ENCODE assay signal across 29 cellular contexts in the genomic region with DNA sequence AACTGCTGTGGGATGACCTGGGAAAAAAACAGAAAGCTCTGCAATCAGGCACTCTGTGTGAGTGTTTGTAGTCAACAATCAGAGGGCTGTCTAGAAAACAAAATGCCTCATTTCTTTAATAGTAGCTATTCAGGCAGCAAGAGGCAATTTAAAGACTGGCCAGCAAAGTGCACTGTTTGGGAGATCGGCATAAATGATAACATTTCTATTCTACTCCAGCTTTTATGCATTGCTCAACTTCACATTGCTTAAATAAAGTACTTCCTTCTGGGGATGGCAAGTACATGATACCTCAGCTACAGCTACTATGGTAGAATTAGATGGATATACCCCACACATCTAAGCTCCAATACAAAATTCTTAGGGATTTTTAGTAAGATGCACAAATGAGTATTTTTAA.
A peak's percentile ranks its signal among the peaks of the same experiment; 100 is the strongest.
DNase-seq lines count a peak whose midpoint lies in the region; ATAC-seq, FAIRE-seq and TF ChIP-seq lines count a peak whose summit lies in the region.
"Had no signal": no experiment of that assay in that cellular context is flagged by ENCODE, and none has a peak within 500 bp of the region (broad histone marks: within the 10 kb centered on the region; RNA-seq: fewer than 3 reads in every experiment).

No MANE protein-coding gene starts in this region.

- TF ChIP-seq EP300 in HepG2 (IDR thresholded peaks at IDR 0.05; ENCODE audit: low read depth in 2 of 2, low read length in 2 of 2) (no peak), HepG2 (CRISPR knock-in tag; IDR thresholded peaks at IDR 0.05; ENCODE audit: borderline replicate concordance) (no peak)

- BruUV-seq in HepG2 (replicated peaks; lab: Mats Ljungman, UMichigan) = no TSS peak

- H4K20me1 ChIP-seq in HepG2 (ENCODE audit: insufficient read depth, low read length) = no peaks in the 10 kb centered on the region

- TF ChIP-seq CTCF in right lobe of liver (IDR thresholded peaks at IDR 0.05) (no peak), HepG2 (CRISPR knock-in tag; IDR thresholded peaks at IDR 0.05) (no peak), choroid plexus epithelial cell (conservative IDR thresholded peaks at IDR 0.05; ENCODE audit: low read depth, low read length) (no peak), fibroblast of the aortic adventitia (IDR thresholded peaks at IDR 0.05; ENCODE audit: insufficient read depth, low read length) (no peak)

- no peaks in the 10 kb centered on the region for H3K27me3 ChIP-seq in right lobe of liver
- no peaks in the 10 kb centered on the region; a peak in 1 of 5 replicates for H3K27me3 ChIP-seq in HepG2 (ENCODE audit: control insufficient read depth in 1 of 2, insufficient read depth in 2 of 2, low read length in 2 of 2)
- H3K27me3 ChIP-seq: BE2C, brain microvascular endothelial cell, heart right ventricle, suprapubic skin had no signal

- no peak overlapping the region for H3K4me2 ChIP-seq in HepG2 (ENCODE audit: low read depth, low read length)

- H3K27ac ChIP-seq in right lobe of liver = no peak overlapping the region
- H3K27ac ChIP-seq in HepG2 (ENCODE audit: extremely low read length, insufficient read depth, low read length) = no peak overlapping the region
- H3K27ac ChIP-seq: brain microvascular endothelial cell, heart right ventricle, suprapubic skin had no signal

- no peak for TF ChIP-seq POLR2A in right lobe of liver (IDR thresholded peaks at IDR 0.05)
- TF ChIP-seq POLR2A in HepG2 (IDR thresholded peaks at IDR 0.05; ENCODE audit: insufficient read depth in 1 of 2, low read depth in 2 of 2, low read length in 2 of 2) = no peak
- TF ChIP-seq POLR2A in GM12891 (IDR thresholded peaks at IDR 0.05; ENCODE audit: low read depth, low read length) = no peak

- ATAC-seq in right lobe of liver = peak; percentile 32 to 68 (median 43)
- no peak for ATAC-seq in HepG2
- no peak for ATAC-seq in Right ventricle myocardium superior (ENCODE audit: poor library complexity)
- ATAC-seq in HG03175 (IDR thresholded peaks at IDR 0.05; ENCODE audit: unreplicated experiment) = no peak
- ATAC-seq: effector memory CD8-positive, alpha-beta T cell; heart right ventricle; left cardiac atrium; naive thymus-derived CD4-positive, alpha-beta T cell; PC-3; Right ventricle myocardium inferior; stimulated activated memory B cell treated with anti-CD40 and anti-IgM and Interleukin-4, amounts not matched to agents 10 μg/mL and 1 μg/mL and 100 μg/mL, for 72 hours had no signal

- CTCF ChIA-PET in HepG2 (lab: Yijun Ruan, JAX; ENCODE audit: low intra/inter-chr PET ratio, low total read pairs) = no interaction called here

- POLR2A ChIA-PET in HepG2 (lab: Yijun Ruan, JAX) = no interaction called here

- H3K36me3 ChIP-seq in right lobe of liver (no peaks in the 10 kb centered on the region), HepG2 (replicated peaks in 1 of 2; ENCODE audit: control insufficient read depth in 1 of 2, insufficient read depth in 2 of 2, low read length in 2 of 2) (no peaks in the 10 kb centered on the region)
- H3K36me3 ChIP-seq: brain microvascular endothelial cell, heart right ventricle, suprapubic skin had no signal

- in situ Hi-C loops in HepG2 (cut with HindIII; ENCODE audit: extremely low pct_ligation_motif_present, low pct_unique_long_range_greater_than_20kb) = no loop called here

- no peak overlapping the region for H2AFZ ChIP-seq in HepG2 (ENCODE audit: low read length)

- no peak for TF ChIP-seq RAD21 in HepG2 (CRISPR knock-in tag; IDR thresholded peaks at IDR 0.05)

- DNase-seq in right lobe of liver (no peak), HepG2 (ENCODE audit: low spot score) (no peak), choroid plexus epithelial cell (ENCODE audit: low read depth) (peak; percentile 37), fibroblast of the aortic adventitia (ENCODE audit: low read depth) (peak; percentile 67), GM12891 (ENCODE audit: insufficient read length, low spot score) (no peak), Right ventricle myocardium superior (no peak), cerebellar cortex (ENCODE audit: low spot score) (no peak)
- DNase-seq: activated T-cell treated with anti-CD3 and anti-CD28 coated beads, Interleukin-2, amount 50 U/mL, for 1 hour; BE2C; brain microvascular endothelial cell; DMS79; effector memory CD8-positive, alpha-beta T cell; foreskin fibroblast; GOT3; heart right ventricle; left cardiac atrium; naive thymus-derived CD4-positive, alpha-beta T cell; NCI-H1105; NCI-H1930; NCI-H446; PC-3; small intestine; stimulated activated CD4-positive, alpha-beta T cell treated with anti-CD3 and anti-CD28 coated beads, Interleukin-2, amount 100 ng/mL, for 48 hours had no signal

- H3K9me3 ChIP-seq in right lobe of liver = no peaks in the 10 kb centered on the region
- no peaks in the 10 kb centered on the region for H3K9me3 ChIP-seq in HepG2 (ENCODE audit: low read length)
- H3K9me3 ChIP-seq: BE2C, heart right ventricle, suprapubic skin had no signal

- H3K79me2 ChIP-seq in HepG2 (ENCODE audit: insufficient read depth, low read length) = no peaks in the 10 kb centered on the region

- H3K4me1 ChIP-seq in right lobe of liver (peaks cover 0 to 37% (median 0%) of the 10 kb centered on the region in 4 donors), HepG2 (ENCODE audit: insufficient read depth, low read length) (no peaks in the 10 kb centered on the region)

- no peak overlapping the region for H3K4me3 ChIP-seq in right lobe of liver
- H3K4me3 ChIP-seq in HepG2 (replicated peaks in 1 of 3; ENCODE audit: insufficient read depth in 1 of 3, low read depth in 2 of 3, low read length in 3 of 3) = no peak overlapping the region
- H3K4me3 ChIP-seq in choroid plexus epithelial cell (ENCODE audit: low read depth, low read length) = no peak overlapping the region
- H3K4me3 ChIP-seq in fibroblast of the aortic adventitia (ENCODE audit: low read depth, low read length) = no peak overlapping the region
- H3K4me3 ChIP-seq: heart right ventricle, suprapubic skin had no signal

- H3K9ac ChIP-seq in HepG2 (ENCODE audit: insufficient read depth, low read depth, low read length) = no peak overlapping the region

- 15% methylated on average over 1 of the region's 1 CpG for WGBS in right lobe of liver (ENCODE audit: insufficient coverage, low coverage, low lambda C conversion rate, missing lambda C conversion rate)
- 65% methylated on average over 1 of the region's 1 CpG for WGBS in HepG2 (ENCODE audit: low lambda C conversion rate)

- FAIRE-seq in HepG2 (lab: Jason Lieb, UNC) = no peak
- FAIRE-seq in GM12891 (lab: Jason Lieb, UNC) = no peak
- FAIRE-seq: colon, small intestine, urothelium cell line had no signal

- intact Hi-C loops in right lobe of liver (cut with DNase I) = no loop called here
- intact Hi-C loops in HepG2 (cut with micrococcal nuclease; ENCODE audit: unreplicated experiment) = no loop called here
- intact Hi-C loops in Right ventricle myocardium superior (cut with DNase I) = no loop called here

TF ChIP-seq in HepG2, 621 proteins besides CTCF, POLR2A, EP300 and RAD21 (continues in another document):
- TF ChIP-seq ZKSCAN8 (CRISPR knock-in tag; IDR thresholded peaks at IDR 0.05; ENCODE audit: borderline replicate concordance) = no peak
- no peak for TF ChIP-seq ZNF136 (CRISPR knock-in tag; IDR thresholded peaks at IDR 0.05; ENCODE audit: low read depth)
- TF ChIP-seq, protein P1, sequence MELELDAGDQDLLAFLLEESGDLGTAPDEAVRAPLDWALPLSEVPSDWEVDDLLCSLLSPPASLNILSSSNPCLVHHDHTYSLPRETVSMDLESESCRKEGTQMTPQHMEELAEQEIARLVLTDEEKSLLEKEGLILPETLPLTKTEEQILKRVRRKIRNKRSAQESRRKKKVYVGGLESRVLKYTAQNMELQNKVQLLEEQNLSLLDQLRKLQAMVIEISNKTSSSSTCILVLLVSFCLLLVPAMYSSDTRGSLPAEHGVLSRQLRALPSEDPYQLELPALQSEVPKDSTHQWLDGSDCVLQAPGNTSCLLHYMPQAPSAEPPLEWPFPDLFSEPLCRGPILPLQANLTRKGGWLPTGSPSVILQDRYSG (CRISPR knock-in tag; IDR thresholded peaks at IDR 0.05) = no peak
- TF ChIP-seq ZFP90 (CRISPR knock-in tag; IDR thresholded peaks at IDR 0.05; ENCODE audit: borderline replicate concordance) = no peak

TF ChIP-seq in GM12891, 5 proteins besides CTCF, POLR2A, EP300 and RAD21:
- TF ChIP-seq POLR2AphosphoS5 (IDR thresholded peaks at IDR 0.05; ENCODE audit: low read depth, low read length) = no peak
- no peak for TF ChIP-seq POU2F2 (IDR thresholded peaks at IDR 0.05; ENCODE audit: low read depth, low read length)
- TF ChIP-seq TAF1 (IDR thresholded peaks at IDR 0.05; ENCODE audit: low read depth, low read length) = no peak
- TF ChIP-seq PAX5 (IDR thresholded peaks at IDR 0.05; ENCODE audit: insufficient read depth, low read length, severe bottlenecking) = no peak
- no peak for TF ChIP-seq SPI1 (IDR thresholded peaks at IDR 0.05; ENCODE audit: low read depth, low read length)

Comparison
In these comparisons a context has a peak if more than half of its experiments do, and no peak if none do; other contexts are left out.
1. ATAC-seq: peak in right lobe of liver (4 of 4); none in HepG2 (single experiment), Right ventricle myocardium superior (single experiment) and HG03175 (single experiment).
2. DNase-seq: peak in choroid plexus epithelial cell (single experiment) and fibroblast of the aortic adventitia (single experiment); none in right lobe of liver (0 of 3), HepG2 (single experiment), GM12891 (single experiment), Right ventricle myocardium superior (single experiment) and cerebellar cortex (single experiment).